In the genomic region with DNA sequence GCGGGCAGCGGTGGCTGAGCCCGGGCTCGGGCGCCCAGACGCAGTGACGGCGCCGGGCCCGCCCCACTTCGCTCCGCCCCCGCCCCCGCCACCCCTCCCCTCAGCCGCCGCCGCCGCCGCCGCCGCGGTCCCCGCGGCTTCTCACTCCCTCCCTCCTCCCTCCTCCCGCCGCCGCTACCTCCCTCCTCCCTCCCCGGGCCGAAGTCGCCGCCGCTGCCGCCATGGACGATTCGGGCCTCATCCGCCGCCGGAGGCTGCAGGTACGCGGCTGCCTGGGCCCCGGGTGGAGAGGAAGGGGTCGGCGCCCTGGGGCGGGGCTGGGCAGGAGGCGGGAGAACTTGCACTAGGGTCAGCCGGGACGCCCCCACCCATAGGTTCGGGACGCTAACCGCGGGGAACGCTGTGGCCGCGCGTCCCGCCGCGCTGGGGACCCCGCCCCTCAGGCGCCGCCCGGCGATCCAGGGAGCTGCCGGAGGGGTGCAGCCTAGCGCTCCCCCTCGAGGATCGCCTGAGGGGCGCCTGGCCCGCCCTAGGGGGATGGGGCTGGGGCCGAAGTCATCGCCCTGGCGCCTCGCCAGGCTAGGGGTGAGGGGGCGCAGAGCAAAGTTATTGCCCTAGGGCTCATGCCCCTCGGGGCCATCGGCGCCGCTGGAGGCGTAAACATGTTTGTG, we compare ENCODE assay signal across 8 cellular contexts. TPM values are rescaled to one million over a fixed set of nuclear protein-coding genes. Genes with fewer than 3 reads are reported as not detected.
DNase-seq lines count a peak whose midpoint lies in the region; ATAC-seq and TF ChIP-seq lines count a peak whose summit lies in the region.

No MANE protein-coding gene starts in this region.

- peaks cover 0 to 32% of the 10 kb centered on the region in 2 donors for H3K27me3 ChIP-seq in body of pancreas
- peaks cover 70 to 100% of the 10 kb centered on the region in 2 donors for H3K27me3 ChIP-seq in left lung
- peaks cover 91% of the 10 kb centered on the region for H3K27me3 ChIP-seq in upper lobe of right lung

- H3K27ac ChIP-seq in body of pancreas (no peak overlapping the region), left lung (no peak overlapping the region), upper lobe of right lung (no peak overlapping the region)

- 0 to 1% methylated on average over 8 to 70 of the region's 79 CpGs for WGBS in body of pancreas, 2 donors

- TF ChIP-seq CTCF in body of pancreas (IDR thresholded peaks at IDR 0.05) (no peak), left lung (IDR thresholded peaks at IDR 0.05) (no peak), upper lobe of right lung (IDR thresholded peaks at IDR 0.05) (no peak)

- intact Hi-C loops in body of pancreas (cut with DNase I), result no loop called here
- intact Hi-C loops in left lung (cut with DNase I), result no loop called here
- intact Hi-C loops in upper lobe of right lung (cut with DNase I), result no loop called here

- peak; percentile 49 for DNase-seq in activated gamma-delta T cell (lab: John Stamatoyannopoulos, UW)
- DNase-seq in activated gamma-delta T cell treated with Interleukin-2 at 50 U/mL for 16 hours, result no peak
- DNase-seq in body of pancreas, result peak in 3 of 4 donors; percentile 21 to 45 (median 31)
- DNase-seq in left lung, result peak in 1 of 2 donors; percentile 81
- peak; percentile 69 for DNase-seq in upper lobe of right lung

- H3K9me3 ChIP-seq in body of pancreas, result no peaks in the 10 kb centered on the region
- no peaks in the 10 kb centered on the region for H3K9me3 ChIP-seq in left lung
- H3K9me3 ChIP-seq in upper lobe of right lung, result no peaks in the 10 kb centered on the region

- TF ChIP-seq POLR2A in body of pancreas (IDR thresholded peaks at IDR 0.05), result no peak

- ATAC-seq in body of pancreas (no peak), left lung (peak; percentile 5), upper lobe of right lung (peak; percentile 8), HG02938 (IDR thresholded peaks at IDR 0.05; ENCODE audit: unreplicated experiment) (no peak), HG03095 (IDR thresholded peaks at IDR 0.05; ENCODE audit: unreplicated experiment) (no peak)

- H3K4me3 ChIP-seq in body of pancreas (no peak overlapping the region), left lung (peak overlapping the region; percentile 21 to 37), upper lobe of right lung (peak overlapping the region; percentile 40)

- peaks cover 33% of the 10 kb centered on the region for H3K4me1 ChIP-seq in body of pancreas
- H3K4me1 ChIP-seq in left lung, result peaks cover 4 to 32% of the 10 kb centered on the region in 2 donors
- peaks cover 13% of the 10 kb centered on the region for H3K4me1 ChIP-seq in upper lobe of right lung

- no peaks in the 10 kb centered on the region for H3K36me3 ChIP-seq in body of pancreas (replicated peaks in 1 of 2; ENCODE audit: insufficient read depth in 1 of 2, low read depth in 2 of 2)
- H3K36me3 ChIP-seq in left lung, result no peaks in the 10 kb centered on the region
- no peaks in the 10 kb centered on the region for H3K36me3 ChIP-seq in upper lobe of right lung

TF ChIP-seq in PFSK-1, 5 proteins besides CTCF, POLR2A, EP300 and RAD21:
- TF ChIP-seq POLR2AphosphoS5 (IDR thresholded peaks at IDR 0.05; ENCODE audit: low read depth, low read length), result peak; percentile 27; the same call in 1 of the 2 replicates
- TF ChIP-seq SIN3A (IDR thresholded peaks at IDR 0.05; ENCODE audit: borderline replicate concordance, insufficient read depth, low read length), result 0 out of 2 replicates have a peak, but pooled peaks have one; percentile 11
- TF ChIP-seq, protein P1, sequence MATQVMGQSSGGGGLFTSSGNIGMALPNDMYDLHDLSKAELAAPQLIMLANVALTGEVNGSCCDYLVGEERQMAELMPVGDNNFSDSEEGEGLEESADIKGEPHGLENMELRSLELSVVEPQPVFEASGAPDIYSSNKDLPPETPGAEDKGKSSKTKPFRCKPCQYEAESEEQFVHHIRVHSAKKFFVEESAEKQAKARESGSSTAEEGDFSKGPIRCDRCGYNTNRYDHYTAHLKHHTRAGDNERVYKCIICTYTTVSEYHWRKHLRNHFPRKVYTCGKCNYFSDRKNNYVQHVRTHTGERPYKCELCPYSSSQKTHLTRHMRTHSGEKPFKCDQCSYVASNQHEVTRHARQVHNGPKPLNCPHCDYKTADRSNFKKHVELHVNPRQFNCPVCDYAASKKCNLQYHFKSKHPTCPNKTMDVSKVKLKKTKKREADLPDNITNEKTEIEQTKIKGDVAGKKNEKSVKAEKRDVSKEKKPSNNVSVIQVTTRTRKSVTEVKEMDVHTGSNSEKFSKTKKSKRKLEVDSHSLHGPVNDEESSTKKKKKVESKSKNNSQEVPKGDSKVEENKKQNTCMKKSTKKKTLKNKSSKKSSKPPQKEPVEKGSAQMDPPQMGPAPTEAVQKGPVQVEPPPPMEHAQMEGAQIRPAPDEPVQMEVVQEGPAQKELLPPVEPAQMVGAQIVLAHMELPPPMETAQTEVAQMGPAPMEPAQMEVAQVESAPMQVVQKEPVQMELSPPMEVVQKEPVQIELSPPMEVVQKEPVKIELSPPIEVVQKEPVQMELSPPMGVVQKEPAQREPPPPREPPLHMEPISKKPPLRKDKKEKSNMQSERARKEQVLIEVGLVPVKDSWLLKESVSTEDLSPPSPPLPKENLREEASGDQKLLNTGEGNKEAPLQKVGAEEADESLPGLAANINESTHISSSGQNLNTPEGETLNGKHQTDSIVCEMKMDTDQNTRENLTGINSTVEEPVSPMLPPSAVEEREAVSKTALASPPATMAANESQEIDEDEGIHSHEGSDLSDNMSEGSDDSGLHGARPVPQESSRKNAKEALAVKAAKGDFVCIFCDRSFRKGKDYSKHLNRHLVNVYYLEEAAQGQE (IDR thresholded peaks at IDR 0.05; ENCODE audit: insufficient read depth in 1 of 2, low read depth in 2 of 2, low read length in 2 of 2), result no peak
- no peak for TF ChIP-seq FOXP2 (optimal IDR thresholded peaks at IDR 0.05; ENCODE audit: borderline replicate concordance, extremely low read depth, extremely low read length, insufficient read depth)
- no peak for TF ChIP-seq TAF1 (IDR thresholded peaks at IDR 0.05; ENCODE audit: borderline replicate concordance, insufficient read depth, low read length)

RNA-seq across cellular contexts. Expression of a gene that starts 0.5 kb away (rescaled TPM):
- 53.5 TPM for polyA plus RNA-seq in PFSK-1 (2012; ENCODE audit: insufficient read length, low read depth)
- total RNA-seq in body of pancreas, result under 1 TPM in 1 of 2 donors, not detected in 1; 0.52 TPM
- total RNA-seq in left lung, result not detected
- total RNA-seq in upper lobe of right lung, result not detected

RNA-seq across cellular contexts. Expression of a gene that starts 4.4 kb away (rescaled TPM):
- polyA plus RNA-seq in PFSK-1 (2012; ENCODE audit: insufficient read length, low read depth), result 81.7 TPM
- total RNA-seq in body of pancreas, result under 1 TPM in 1 of 2 donors, not detected in 1; 0.26 TPM
- total RNA-seq in left lung, result under 1 TPM; 0.15 to 0.29 TPM
- not detected for total RNA-seq in upper lobe of right lung

RNA-seq across cellular contexts. Expression of a gene that starts 27.5 kb away (rescaled TPM):
- polyA plus RNA-seq in PFSK-1 (2012; ENCODE audit: insufficient read length, low read depth), result 25.0 TPM
- total RNA-seq in body of pancreas (1 to 10 TPM; 1.3 to 6.5 TPM), left lung (10 to 100 TPM; 10.9 to 16.6 TPM), upper lobe of right lung (7.4 TPM)

RNA-seq across cellular contexts. Expression of a gene that starts 32.0 kb away (rescaled TPM):
- polyA plus RNA-seq in PFSK-1 (2012; ENCODE audit: insufficient read length, low read depth), result 9.4 TPM
- total RNA-seq in body of pancreas (not detected), left lung (1 to 10 TPM; 6.6 to 9.0 TPM), upper lobe of right lung (2.8 TPM)

RNA-seq across cellular contexts. Expression of a gene that starts 32.3 kb away (rescaled TPM):
- polyA plus RNA-seq in PFSK-1 (2012; ENCODE audit: insufficient read length, low read depth), result 553 TPM
- 100 to 1,000 TPM; 105 to 146 TPM for total RNA-seq in body of pancreas
- total RNA-seq in left lung, result 100 to 1,000 TPM; 186 to 217 TPM
- total RNA-seq in upper lobe of right lung, result 123 TPM

Comparison
In these comparisons a context has a peak if more than half of its experiments do, and no peak if none do; other contexts are left out.
1. ATAC-seq: peak in left lung (single experiment) and upper lobe of right lung (single experiment); none in body of pancreas (single experiment), HG02938 (single experiment) and HG03095 (single experiment).
2. H3K4me3 ChIP-seq: peak in left lung (2 of 2) and upper lobe of right lung (single experiment); none in body of pancreas (0 of 2).